Comparison of ENCODE assay signal across 18 cellular contexts in the genomic region with DNA sequence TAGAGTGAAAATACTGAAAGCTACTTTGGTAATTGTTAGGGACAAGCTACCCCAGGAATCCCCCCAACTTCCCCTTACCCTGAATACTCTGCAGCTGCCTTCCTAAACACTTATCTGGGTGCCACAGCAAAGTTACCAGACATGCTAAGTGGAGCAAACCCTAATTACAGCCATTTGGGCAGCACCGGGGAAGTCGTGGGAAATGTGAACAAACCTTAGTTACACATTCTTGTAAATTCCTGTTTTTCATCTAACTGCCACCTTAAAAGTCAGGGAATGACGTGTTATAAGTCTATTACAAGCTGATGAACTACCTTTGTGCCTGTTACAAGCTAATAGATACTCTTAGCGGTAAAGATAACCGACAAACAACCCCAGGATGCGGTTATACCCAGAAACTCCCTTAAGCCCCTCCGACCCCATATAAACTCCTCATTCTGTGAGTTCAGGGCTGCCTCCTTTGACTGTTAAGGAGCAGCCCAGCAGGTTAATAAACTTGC.
A peak's percentile ranks its signal among the peaks of the same experiment; 100 is the strongest.
DNase-seq lines count a peak whose midpoint lies in the region; ATAC-seq and TF ChIP-seq lines count a peak whose summit lies in the region.
"Had no signal": no experiment of that assay in that cellular context is flagged by ENCODE, and none has a peak within 500 bp of the region (broad histone marks: within the 10 kb centered on the region; RNA-seq: fewer than 3 reads in every experiment).

No MANE protein-coding gene starts in this region.

- no peaks in the 10 kb centered on the region for H3K36me3 Mint-ChIP-seq in natural killer cell treated with Interleukin-12 subunit alpha and Interleukin-12 subunit beta and Interleukin-15 and Interleukin-18, amount 100 ng/mL, for 72 hours
- H3K36me3 Mint-ChIP-seq in natural killer cell: no peaks in the 10 kb centered on the region
- H3K36me3 Mint-ChIP-seq: CD8-positive, alpha-beta memory T cell had no signal

- no peak overlapping the region for H3K4me3 Mint-ChIP-seq in natural killer cell treated with Interleukin-12 subunit alpha and Interleukin-12 subunit beta and Interleukin-15 and Interleukin-18, amount 100 ng/mL, for 72 hours
- H3K4me3 Mint-ChIP-seq in natural killer cell: no peak overlapping the region
- no peak overlapping the region for H3K4me3 Mint-ChIP-seq in stimulated activated naive CD8-positive, alpha-beta T cell treated with anti-CD3 and anti-CD28 coated beads, Interleukin-15, amount 100 ng/mL, for 72 hours
- H3K4me3 Mint-ChIP-seq: activated naive CD4-positive, alpha-beta T cell treated with anti-CD3 and anti-CD28 coated beads for 36 hours; CD8-positive, alpha-beta memory T cell had no signal

- no peaks in the 10 kb centered on the region for H3K27me3 Mint-ChIP-seq in natural killer cell treated with Interleukin-12 subunit alpha and Interleukin-12 subunit beta and Interleukin-15 and Interleukin-18, amount 100 ng/mL, for 72 hours
- no peaks in the 10 kb centered on the region for H3K27me3 Mint-ChIP-seq in natural killer cell (ENCODE audit: low read depth in 2 of 2)
- H3K27me3 Mint-ChIP-seq in stimulated activated naive CD8-positive, alpha-beta T cell treated with anti-CD3 and anti-CD28 coated beads, Interleukin-15, amount 100 ng/mL, for 72 hours: no peaks in the 10 kb centered on the region
- H3K27me3 Mint-ChIP-seq: CD8-positive, alpha-beta memory T cell had no signal

- intact Hi-C loops in natural killer cell (cut with micrococcal nuclease) (no loop called here), thyroid gland (cut with DNase I) (no loop called here)

- ATAC-seq in natural killer cell treated with Interleukin-12 subunit alpha and Interleukin-12 subunit beta and Interleukin-15 and Interleukin-18, amount 100 ng/mL, for 72 hours: peak in 1 of 2 donors; percentile 79
- ATAC-seq in natural killer cell: no peak
- peak; percentile 44 for ATAC-seq in GM21786 (IDR thresholded peaks at IDR 0.05; ENCODE audit: unreplicated experiment)
- peak; percentile 43 for ATAC-seq in HG03558 (IDR thresholded peaks at IDR 0.05; ENCODE audit: extremely low read depth, unreplicated experiment)
- ATAC-seq in stimulated activated naive CD8-positive, alpha-beta T cell treated with anti-CD3 and anti-CD28 coated beads, Interleukin-15, amount 100 ng/mL, for 72 hours: peak; percentile 54
- ATAC-seq: PC-3, SK-N-SH treated with all-trans-retinoic acid at 6 μM for 48 hours had no signal

- TF ChIP-seq CTCF in natural killer cell (IDR thresholded peaks at IDR 0.05) (no peak), thyroid gland (IDR thresholded peaks at IDR 0.05) (no peak)

- H3K4me1 ChIP-seq in thyroid gland: peaks cover 5 to 17% of the 10 kb centered on the region in 2 donors

- peaks cover 12 to 15% of the 10 kb centered on the region in 2 donors for H3K4me1 Mint-ChIP-seq in natural killer cell treated with Interleukin-12 subunit alpha and Interleukin-12 subunit beta and Interleukin-15 and Interleukin-18, amount 100 ng/mL, for 72 hours (ENCODE audit: low read depth in 2 of 2)
- peaks cover 11 to 12% of the 10 kb centered on the region in 2 donors for H3K4me1 Mint-ChIP-seq in natural killer cell
- no peaks in the 10 kb centered on the region for H3K4me1 Mint-ChIP-seq in stimulated activated naive CD8-positive, alpha-beta T cell treated with anti-CD3 and anti-CD28 coated beads, Interleukin-15, amount 100 ng/mL, for 72 hours

- no peak overlapping the region for H3K4me3 ChIP-seq in thyroid gland (replicated peaks in 1 of 3)
- H3K4me3 ChIP-seq: MG63, ovary, thoracic aorta had no signal

- peak; percentile 66 for DNase-seq in natural killer cell treated with Interleukin-12 subunit alpha and Interleukin-12 subunit beta and Interleukin-15 and Interleukin-18, amount 100 ng/mL, for 72 hours (ENCODE audit: low spot score)
- no peak for DNase-seq in natural killer cell
- DNase-seq in stimulated activated naive CD8-positive, alpha-beta T cell treated with anti-CD3 and anti-CD28 coated beads, Interleukin-15, amount 100 ng/mL, for 72 hours: no peak
- DNase-seq in thyroid gland: no peak
- DNase-seq in HUDEP-2 (lab: John Stamatoyannopoulos, UW; ENCODE audit: unreplicated experiment in 76 of 76): no peak
- no peak for DNase-seq in NCI-H1417 (lab: John Stamatoyannopoulos, UW)
- DNase-seq: activated naive CD4-positive, alpha-beta T cell treated with anti-CD3 and anti-CD28 coated beads for 36 hours; CD8-positive, alpha-beta memory T cell; GF-D8; mesenchymal stem cell; MG63; ovary; PC-3 had no signal

- no peaks in the 10 kb centered on the region for H3K36me3 ChIP-seq in thyroid gland
- H3K36me3 ChIP-seq: MG63, ovary, thoracic aorta had no signal

- WGBS in thyroid gland, 2 donors: 81 to 88% methylated on average over 7 of the region's 7 CpGs

- no peak for TF ChIP-seq POLR2A in thyroid gland (IDR thresholded peaks at IDR 0.05)

- no peak overlapping the region for H3K27ac ChIP-seq in thyroid gland
- H3K27ac ChIP-seq: 22Rv1, ovary, thoracic aorta had no signal

- H3K9me3 Mint-ChIP-seq in natural killer cell treated with Interleukin-12 subunit alpha and Interleukin-12 subunit beta and Interleukin-15 and Interleukin-18, amount 100 ng/mL, for 72 hours: no peaks in the 10 kb centered on the region
- H3K9me3 Mint-ChIP-seq in natural killer cell: no peaks in the 10 kb centered on the region
- H3K9me3 Mint-ChIP-seq in stimulated activated naive CD8-positive, alpha-beta T cell treated with anti-CD3 and anti-CD28 coated beads, Interleukin-15, amount 100 ng/mL, for 72 hours: no peaks in the 10 kb centered on the region
- H3K9me3 Mint-ChIP-seq: activated naive CD4-positive, alpha-beta T cell treated with anti-CD3 and anti-CD28 coated beads for 36 hours; CD8-positive, alpha-beta memory T cell had no signal

- peak overlapping the region; percentile 67 to 87 for H3K27ac Mint-ChIP-seq in natural killer cell treated with Interleukin-12 subunit alpha and Interleukin-12 subunit beta and Interleukin-15 and Interleukin-18, amount 100 ng/mL, for 72 hours
- no peak overlapping the region for H3K27ac Mint-ChIP-seq in natural killer cell
- H3K27ac Mint-ChIP-seq in stimulated activated naive CD8-positive, alpha-beta T cell treated with anti-CD3 and anti-CD28 coated beads, Interleukin-15, amount 100 ng/mL, for 72 hours: peak overlapping the region in 1 of 2 donors; percentile 28
- H3K27ac Mint-ChIP-seq: activated naive CD4-positive, alpha-beta T cell treated with anti-CD3 and anti-CD28 coated beads for 36 hours; CD8-positive, alpha-beta memory T cell had no signal

- no peaks in the 10 kb centered on the region for H3K27me3 ChIP-seq in thyroid gland
- H3K27me3 ChIP-seq: MG63, ovary had no signal

- H3K9me3 ChIP-seq in thyroid gland: no peaks in the 10 kb centered on the region
- H3K9me3 ChIP-seq: MG63, ovary, thoracic aorta had no signal

Comparison
In these comparisons a context has a peak if more than half of its experiments do, and no peak if none do; other contexts are left out.
1. H3K27ac Mint-ChIP-seq: peak in natural killer cell treated with Interleukin-12 subunit alpha and Interleukin-12 subunit beta and Interleukin-15 and Interleukin-18, amount 100 ng/mL, for 72 hours (2 of 2); none in natural killer cell (0 of 2).
2. ATAC-seq: peak in GM21786 (single experiment), HG03558 (single experiment) and stimulated activated naive CD8-positive, alpha-beta T cell treated with anti-CD3 and anti-CD28 coated beads, Interleukin-15, amount 100 ng/mL, for 72 hours (single experiment); none in natural killer cell (0 of 3).